1 cellular context compared by ENCODE assay signal in the genomic region with DNA sequence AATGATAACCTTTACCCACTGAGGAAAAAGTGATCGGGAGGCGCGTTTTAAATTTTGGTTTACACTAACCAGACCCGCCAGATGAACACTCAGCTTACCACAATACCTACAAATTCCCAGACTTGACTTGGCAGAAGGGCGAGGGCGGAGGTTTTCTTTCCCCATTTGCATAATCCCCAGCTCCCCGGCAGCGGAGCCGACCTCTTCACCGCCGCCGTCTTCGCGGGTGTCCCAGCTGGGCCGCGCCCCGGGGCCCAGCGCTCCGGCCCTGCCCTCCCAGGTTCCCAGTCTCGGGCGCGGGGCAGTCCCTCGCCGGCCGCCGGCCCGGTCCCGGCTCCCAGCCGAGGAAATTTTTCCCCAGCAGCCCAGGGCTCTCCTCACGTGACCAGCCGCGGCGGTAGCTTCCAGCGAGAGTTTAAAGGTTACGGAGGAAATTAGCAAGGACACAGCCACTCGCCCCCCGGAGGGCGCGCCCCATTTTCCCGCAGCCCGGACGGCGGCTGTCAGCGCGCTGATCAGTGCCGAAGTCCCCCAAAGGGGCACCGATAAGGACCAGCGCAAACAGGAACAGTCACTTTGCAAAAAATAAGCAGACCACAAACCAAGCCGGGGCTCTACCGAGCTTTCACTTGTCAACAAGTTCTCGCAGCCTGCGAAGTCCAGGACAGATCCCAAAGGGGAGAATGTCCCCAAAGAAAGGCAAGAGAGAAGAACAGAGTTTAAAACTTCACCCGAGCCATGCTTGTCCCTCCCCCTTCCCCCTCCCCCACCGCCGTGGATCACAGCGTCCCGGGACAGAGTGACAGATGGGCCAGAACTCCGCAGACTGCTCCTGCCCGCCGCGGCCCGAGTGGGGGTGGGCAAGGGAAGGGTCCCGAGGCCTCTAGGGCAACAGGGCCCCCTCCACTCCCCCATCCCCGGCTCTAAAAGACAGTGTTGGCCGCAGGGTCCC.
TF ChIP-seq lines count a peak whose summit lies in the region.

No MANE protein-coding gene starts in this region.

TF ChIP-seq in HEK293, 187 proteins besides CTCF, POLR2A, EP300 and RAD21 (continued from another document and continues in another):
- TF ChIP-seq ZNF518A (tag by site-specific recombination; conservative IDR thresholded peaks at IDR 0.05; ENCODE audit: low read depth) (no peak), PRDM1 (tag by site-specific recombination; IDR thresholded peaks at IDR 0.05) (peak; percentile 77; the same call in 1 of the 2 replicates), ZNF785 (tag by site-specific recombination; IDR thresholded peaks at IDR 0.05) (no peak), MZF1 (tag by site-specific recombination; IDR thresholded peaks at IDR 0.05; ENCODE audit: borderline replicate concordance) (peak; percentile 33; the same call in 1 of the 2 replicates), ZNF121 (tag by site-specific recombination; IDR thresholded peaks at IDR 0.05) (no peak), ZNF530 (tag by site-specific recombination; IDR thresholded peaks at IDR 0.05; ENCODE audit: low read depth) (no peak), ZNF19 (tag by site-specific recombination; IDR thresholded peaks at IDR 0.05; ENCODE audit: low read depth) (no peak), FEZF1 (tag by site-specific recombination; IDR thresholded peaks at IDR 0.05) (no peak), SCRT1 (tag by site-specific recombination; IDR thresholded peaks at IDR 0.05; ENCODE audit: borderline replicate concordance) (no peak), ZNF571 (tag by site-specific recombination; IDR thresholded peaks at IDR 0.05) (no peak), ZNF558 (tag by site-specific recombination; IDR thresholded peaks at IDR 0.05) (no peak), ZXDB (tag by site-specific recombination; IDR thresholded peaks at IDR 0.05) (no peak), ZNF514 (tag by site-specific recombination; IDR thresholded peaks at IDR 0.05) (no peak), ZNF140 (tag by site-specific recombination; IDR thresholded peaks at IDR 0.05) (no peak), ZNF23 (tag by site-specific recombination; IDR thresholded peaks at IDR 0.05; ENCODE audit: borderline replicate concordance) (no peak), ZNF629 (tag by site-specific recombination; IDR thresholded peaks at IDR 0.05) (0 out of 2 replicates have a peak, but pooled peaks have one; percentile 16), ZNF529 (tag by site-specific recombination; IDR thresholded peaks at IDR 0.05; ENCODE audit: insufficient replicate concordance) (no peak), GFI1B (tag by site-specific recombination; IDR thresholded peaks at IDR 0.05) (no peak), ZFP3 (tag by site-specific recombination; IDR thresholded peaks at IDR 0.05; ENCODE audit: low read depth) (no peak), OSR2 (tag by site-specific recombination; IDR thresholded peaks at IDR 0.05) (peak; percentile 52; the same call in 1 of the 2 replicates), KLF9 (tag by site-specific recombination; IDR thresholded peaks at IDR 0.05; ENCODE audit: low read depth) (no peak), SP7 (tag by site-specific recombination; IDR thresholded peaks at IDR 0.05) (0 out of 2 replicates have a peak, but pooled peaks have one; percentile 16), ZNF596 (tag by site-specific recombination; IDR thresholded peaks at IDR 0.05) (no peak), HOXC10 (CRISPR knock-in tag; IDR thresholded peaks at IDR 0.05) (no peak), ZNF132 (tag by site-specific recombination; IDR thresholded peaks at IDR 0.05; ENCODE audit: borderline replicate concordance) (no peak), ZBTB48 (tag by site-specific recombination; IDR thresholded peaks at IDR 0.05) (no peak), ZNF433 (tag by site-specific recombination; IDR thresholded peaks at IDR 0.05; ENCODE audit: low read depth) (no peak), ZBTB6 (tag by site-specific recombination; IDR thresholded peaks at IDR 0.05) (no peak), ZBTB8A (tag by site-specific recombination; IDR thresholded peaks at IDR 0.05) (peak; percentile 71), ZNF423 (tag by site-specific recombination; IDR thresholded peaks at IDR 0.05) (no peak; the same call in 1 of the 2 replicates), BCL11A (tag by site-specific recombination; IDR thresholded peaks at IDR 0.05; ENCODE audit: low read depth) (no peak), ZIC2 (tag by site-specific recombination; IDR thresholded peaks at IDR 0.05) (peak; percentile 32; the same call in 1 of the 2 replicates), ZNF701 (tag by site-specific recombination; IDR thresholded peaks at IDR 0.05) (no peak), GLIS1 (tag by site-specific recombination; IDR thresholded peaks at IDR 0.05) (peak; percentile 73), ZNF16 (tag by site-specific recombination; IDR thresholded peaks at IDR 0.05; ENCODE audit: low read depth) (no peak), ZBTB21 (tag by site-specific recombination; IDR thresholded peaks at IDR 0.05) (no peak)
- TF ChIP-seq, protein P1, sequence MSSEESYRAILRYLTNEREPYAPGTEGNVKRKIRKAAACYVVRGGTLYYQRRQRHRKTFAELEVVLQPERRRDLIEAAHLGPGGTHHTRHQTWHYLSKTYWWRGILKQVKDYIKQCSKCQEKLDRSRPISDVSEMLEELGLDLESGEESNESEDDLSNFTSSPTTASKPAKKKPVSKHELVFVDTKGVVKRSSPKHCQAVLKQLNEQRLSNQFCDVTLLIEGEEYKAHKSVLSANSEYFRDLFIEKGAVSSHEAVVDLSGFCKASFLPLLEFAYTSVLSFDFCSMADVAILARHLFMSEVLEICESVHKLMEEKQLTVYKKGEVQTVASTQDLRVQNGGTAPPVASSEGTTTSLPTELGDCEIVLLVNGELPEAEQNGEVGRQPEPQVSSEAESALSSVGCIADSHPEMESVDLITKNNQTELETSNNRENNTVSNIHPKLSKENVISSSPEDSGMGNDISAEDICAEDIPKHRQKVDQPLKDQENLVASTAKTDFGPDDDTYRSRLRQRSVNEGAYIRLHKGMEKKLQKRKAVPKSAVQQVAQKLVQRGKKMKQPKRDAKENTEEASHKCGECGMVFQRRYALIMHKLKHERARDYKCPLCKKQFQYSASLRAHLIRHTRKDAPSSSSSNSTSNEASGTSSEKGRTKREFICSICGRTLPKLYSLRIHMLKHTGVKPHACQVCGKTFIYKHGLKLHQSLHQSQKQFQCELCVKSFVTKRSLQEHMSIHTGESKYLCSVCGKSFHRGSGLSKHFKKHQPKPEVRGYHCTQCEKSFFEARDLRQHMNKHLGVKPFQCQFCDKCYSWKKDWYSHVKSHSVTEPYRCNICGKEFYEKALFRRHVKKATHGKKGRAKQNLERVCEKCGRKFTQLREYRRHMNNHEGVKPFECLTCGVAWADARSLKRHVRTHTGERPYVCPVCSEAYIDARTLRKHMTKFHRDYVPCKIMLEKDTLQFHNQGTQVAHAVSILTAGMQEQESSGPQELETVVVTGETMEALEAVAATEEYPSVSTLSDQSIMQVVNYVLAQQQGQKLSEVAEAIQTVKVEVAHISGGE (tag by site-specific recombination; conservative IDR thresholded peaks at IDR 0.05; ENCODE audit: low read depth) = peak; percentile 65
- TF ChIP-seq, protein P2, sequence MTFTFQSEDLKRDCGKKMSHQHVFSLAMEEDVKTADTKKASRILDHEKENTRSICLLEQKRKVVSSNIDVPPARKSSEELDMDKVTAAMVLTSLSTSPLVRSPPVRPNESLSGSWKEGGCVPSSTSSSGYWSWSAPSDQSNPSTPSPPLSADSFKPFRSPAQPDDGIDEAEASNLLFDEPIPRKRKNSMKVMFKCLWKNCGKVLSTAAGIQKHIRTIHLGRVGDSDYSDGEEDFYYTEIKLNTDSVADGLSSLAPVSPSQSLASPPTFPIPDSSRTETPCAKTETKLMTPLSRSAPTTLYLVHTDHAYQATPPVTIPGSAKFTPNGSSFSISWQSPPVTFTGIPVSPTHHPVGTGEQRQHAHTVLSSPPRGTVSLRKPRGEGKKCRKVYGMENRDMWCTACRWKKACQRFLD (tag by site-specific recombination; IDR thresholded peaks at IDR 0.05) = no peak
- TF ChIP-seq, protein P3, sequence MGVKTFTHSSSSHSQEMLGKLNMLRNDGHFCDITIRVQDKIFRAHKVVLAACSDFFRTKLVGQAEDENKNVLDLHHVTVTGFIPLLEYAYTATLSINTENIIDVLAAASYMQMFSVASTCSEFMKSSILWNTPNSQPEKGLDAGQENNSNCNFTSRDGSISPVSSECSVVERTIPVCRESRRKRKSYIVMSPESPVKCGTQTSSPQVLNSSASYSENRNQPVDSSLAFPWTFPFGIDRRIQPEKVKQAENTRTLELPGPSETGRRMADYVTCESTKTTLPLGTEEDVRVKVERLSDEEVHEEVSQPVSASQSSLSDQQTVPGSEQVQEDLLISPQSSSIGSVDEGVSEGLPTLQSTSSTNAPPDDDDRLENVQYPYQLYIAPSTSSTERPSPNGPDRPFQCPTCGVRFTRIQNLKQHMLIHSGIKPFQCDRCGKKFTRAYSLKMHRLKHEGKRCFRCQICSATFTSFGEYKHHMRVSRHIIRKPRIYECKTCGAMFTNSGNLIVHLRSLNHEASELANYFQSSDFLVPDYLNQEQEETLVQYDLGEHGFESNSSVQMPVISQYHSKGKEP (tag by site-specific recombination; IDR thresholded peaks at IDR 0.05) = no peak
- TF ChIP-seq, protein P4, sequence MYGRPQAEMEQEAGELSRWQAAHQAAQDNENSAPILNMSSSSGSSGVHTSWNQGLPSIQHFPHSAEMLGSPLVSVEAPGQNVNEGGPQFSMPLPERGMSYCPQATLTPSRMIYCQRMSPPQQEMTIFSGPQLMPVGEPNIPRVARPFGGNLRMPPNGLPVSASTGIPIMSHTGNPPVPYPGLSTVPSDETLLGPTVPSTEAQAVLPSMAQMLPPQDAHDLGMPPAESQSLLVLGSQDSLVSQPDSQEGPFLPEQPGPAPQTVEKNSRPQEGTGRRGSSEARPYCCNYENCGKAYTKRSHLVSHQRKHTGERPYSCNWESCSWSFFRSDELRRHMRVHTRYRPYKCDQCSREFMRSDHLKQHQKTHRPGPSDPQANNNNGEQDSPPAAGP (tag by site-specific recombination; IDR thresholded peaks at IDR 0.05) = no peak
- TF ChIP-seq, protein P5, sequence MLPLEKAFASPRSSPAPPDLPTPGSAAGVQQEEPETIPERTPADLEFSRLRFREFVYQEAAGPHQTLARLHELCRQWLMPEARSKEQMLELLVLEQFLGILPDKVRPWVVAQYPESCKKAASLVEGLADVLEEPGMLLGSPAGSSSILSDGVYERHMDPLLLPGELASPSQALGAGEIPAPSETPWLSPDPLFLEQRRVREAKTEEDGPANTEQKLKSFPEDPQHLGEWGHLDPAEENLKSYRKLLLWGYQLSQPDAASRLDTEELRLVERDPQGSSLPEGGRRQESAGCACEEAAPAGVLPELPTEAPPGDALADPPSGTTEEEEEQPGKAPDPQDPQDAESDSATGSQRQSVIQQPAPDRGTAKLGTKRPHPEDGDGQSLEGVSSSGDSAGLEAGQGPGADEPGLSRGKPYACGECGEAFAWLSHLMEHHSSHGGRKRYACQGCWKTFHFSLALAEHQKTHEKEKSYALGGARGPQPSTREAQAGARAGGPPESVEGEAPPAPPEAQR (tag by site-specific recombination; IDR thresholded peaks at IDR 0.05) = no peak
- TF ChIP-seq, protein P6, sequence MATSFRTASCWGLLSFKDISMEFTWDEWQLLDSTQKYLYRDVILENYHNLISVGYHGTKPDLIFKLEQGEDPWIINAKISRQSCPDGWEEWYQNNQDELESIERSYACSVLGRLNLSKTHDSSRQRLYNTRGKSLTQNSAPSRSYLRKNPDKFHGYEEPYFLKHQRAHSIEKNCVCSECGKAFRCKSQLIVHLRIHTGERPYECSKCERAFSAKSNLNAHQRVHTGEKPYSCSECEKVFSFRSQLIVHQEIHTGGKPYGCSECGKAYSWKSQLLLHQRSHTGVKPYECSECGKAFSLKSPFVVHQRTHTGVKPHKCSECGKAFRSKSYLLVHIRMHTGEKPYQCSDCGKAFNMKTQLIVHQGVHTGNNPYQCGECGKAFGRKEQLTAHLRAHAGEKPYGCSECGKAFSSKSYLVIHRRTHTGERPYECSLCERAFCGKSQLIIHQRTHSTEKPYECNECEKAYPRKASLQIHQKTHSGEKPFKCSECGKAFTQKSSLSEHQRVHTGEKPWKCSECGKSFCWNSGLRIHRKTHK (tag by site-specific recombination; IDR thresholded peaks at IDR 0.05) = no peak
